ENCODE assay signal across 25 cellular contexts in the genomic region with DNA sequence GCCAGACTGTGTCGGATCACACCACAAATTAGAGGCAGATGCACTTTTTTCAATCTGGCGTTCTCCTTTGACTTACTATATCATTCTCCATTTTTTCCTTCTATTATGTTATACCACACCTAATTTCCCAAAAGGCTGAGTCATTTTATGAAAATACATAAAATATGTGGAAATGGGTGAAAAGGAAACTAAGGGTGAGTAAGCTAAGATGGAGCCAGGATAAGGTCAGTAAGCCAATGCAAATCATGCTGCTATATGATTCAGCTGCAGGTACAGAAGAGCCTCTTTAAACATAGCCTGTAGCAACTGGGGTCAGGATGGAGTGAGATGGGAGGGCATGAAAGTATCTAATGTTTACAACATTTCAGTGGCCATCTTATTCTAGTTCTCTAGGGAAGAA.
DNase-seq lines count a peak whose midpoint lies in the region; ATAC-seq, FAIRE-seq and TF ChIP-seq lines count a peak whose summit lies in the region.
"Had no signal": no experiment of that assay in that cellular context is flagged by ENCODE, and none has a peak within 500 bp of the region (broad histone marks: within the 10 kb centered on the region; RNA-seq: fewer than 3 reads in every experiment).

No MANE protein-coding gene starts in this region.

- H3K9ac ChIP-seq in endothelial cell of umbilical vein (replicated peaks; ENCODE audit: extremely low read depth, insufficient read depth, low read length): peak overlapping the region; percentile 84

- H2AFZ ChIP-seq in endothelial cell of umbilical vein (ENCODE audit: low read depth, low read length): peak overlapping the region; percentile 37

- peak overlapping the region; percentile 88 for H3K27ac ChIP-seq in RWPE2 (ENCODE audit: poor library complexity, severe bottlenecking)
- H3K27ac ChIP-seq in endothelial cell of umbilical vein (ENCODE audit: insufficient read depth, low read depth, low read length): peak overlapping the region; percentile 92
- no peak overlapping the region for H3K27ac ChIP-seq in right lobe of liver
- H3K27ac ChIP-seq: body of pancreas, HL-60, SK-N-MC, skin epidermis had no signal

- CTCF ChIA-PET in endothelial cell of umbilical vein (lab: Charles Lee): interaction anchor here (1.6 kb wide), 1 partner anchor 124 kb away, joined by 5 read pairs; no protein-coding TSS in a partner anchor
- CTCF ChIA-PET in activated CD8-positive, alpha-beta T cell treated with anti-CD3 and anti-CD28 coated beads, Interleukin-2, amount 10 ng/mL, durations not matched to agents 7 days and 5 days (lab: Charles Lee): no interaction called here

- H3K9me3 ChIP-seq in RWPE2 (ENCODE audit: severe bottlenecking): no peaks in the 10 kb centered on the region
- no peaks in the 10 kb centered on the region for H3K9me3 ChIP-seq in endothelial cell of umbilical vein (replicated peaks; ENCODE audit: control insufficient read depth, insufficient read depth, low read length)
- no peaks in the 10 kb centered on the region for H3K9me3 ChIP-seq in right lobe of liver
- H3K9me3 ChIP-seq: body of pancreas had no signal

- ATAC-seq in RWPE2 (ENCODE audit: low read depth) (peak; percentile 98), right lobe of liver (no peak)
- ATAC-seq in activated CD8-positive, alpha-beta T cell treated with anti-CD3 and anti-CD28 coated beads, Interleukin-2, amount 10 ng/mL, durations not matched to agents 7 days and 5 days: no peak
- ATAC-seq: activated CD4-positive, CD25-positive, alpha-beta regulatory T cell treated with anti-CD3 and anti-CD28 coated beads, Interleukin-2, amount 50 U/mL, for 24 hours; body of pancreas; Panc1 had no signal

- no TSS peak for BruUV-seq in endothelial cell of umbilical vein (replicated peaks; lab: Mats Ljungman, UMichigan)

- no peaks in the 10 kb centered on the region for H3K9me3 Mint-ChIP-seq in activated CD8-positive, alpha-beta T cell treated with anti-CD3 and anti-CD28 coated beads, Interleukin-2, amount 10 ng/mL, durations not matched to agents 7 days and 5 days (ENCODE audit: insufficient read depth)
- H3K9me3 Mint-ChIP-seq: nephron had no signal

- no peak overlapping the region for H3K27ac Mint-ChIP-seq in activated CD8-positive, alpha-beta T cell treated with anti-CD3 and anti-CD28 coated beads, Interleukin-2, amount 10 ng/mL, durations not matched to agents 7 days and 5 days
- H3K27ac Mint-ChIP-seq: mesothelial cell of epicardium, nephron had no signal

- no peaks in the 10 kb centered on the region for H3K79me2 ChIP-seq in endothelial cell of umbilical vein (ENCODE audit: control insufficient read depth, insufficient read depth, low read length)

- peaks cover 19% of the 10 kb centered on the region for H3K4me1 ChIP-seq in RWPE2 (ENCODE audit: insufficient read depth, poor library complexity, severe bottlenecking)
- peaks cover 19% of the 10 kb centered on the region for H3K4me1 ChIP-seq in endothelial cell of umbilical vein (ENCODE audit: control insufficient read depth, extremely low read depth, insufficient read depth, low read length)
- H3K4me1 ChIP-seq in right lobe of liver: no peaks in the 10 kb centered on the region
- H3K4me1 ChIP-seq: body of pancreas had no signal

- POLR2A ChIA-PET in endothelial cell of umbilical vein (lab: Charles Lee): no interaction called here
- POLR2A ChIA-PET in activated CD8-positive, alpha-beta T cell treated with anti-CD3 and anti-CD28 coated beads, Interleukin-2, amount 10 ng/mL, durations not matched to agents 7 days and 5 days (lab: Charles Lee): no interaction called here

- 88% methylated on average over 2 of the region's 2 CpGs for WGBS in right lobe of liver (ENCODE audit: insufficient coverage, low coverage, low lambda C conversion rate, missing lambda C conversion rate)

- H3K27me3 ChIP-seq in RWPE2 (ENCODE audit: insufficient read depth, poor library complexity, severe bottlenecking) (no peaks in the 10 kb centered on the region), endothelial cell of umbilical vein (ENCODE audit: control insufficient read depth in 2 of 2, insufficient read depth in 2 of 2, low read length in 2 of 2) (no peaks in the 10 kb centered on the region), right lobe of liver (no peaks in the 10 kb centered on the region)
- H3K27me3 ChIP-seq: body of pancreas had no signal

- peak; percentile 93 for FAIRE-seq in endothelial cell of umbilical vein (lab: Jason Lieb, UNC)

- H3K36me3 ChIP-seq in RWPE2 (ENCODE audit: low read depth): no peaks in the 10 kb centered on the region
- H3K36me3 ChIP-seq in endothelial cell of umbilical vein (ENCODE audit: control insufficient read depth in 2 of 2, extremely low read depth in 1 of 2, insufficient read depth in 2 of 2, low read length in 2 of 2): no peaks in the 10 kb centered on the region
- H3K36me3 ChIP-seq in right lobe of liver: no peaks in the 10 kb centered on the region

- H3K36me3 Mint-ChIP-seq in activated CD8-positive, alpha-beta T cell treated with anti-CD3 and anti-CD28 coated beads, Interleukin-2, amount 10 ng/mL, durations not matched to agents 7 days and 5 days (ENCODE audit: low read depth): no peaks in the 10 kb centered on the region
- H3K36me3 Mint-ChIP-seq: mesothelial cell of epicardium had no signal

- no peaks in the 10 kb centered on the region for H3K27me3 Mint-ChIP-seq in activated CD8-positive, alpha-beta T cell treated with anti-CD3 and anti-CD28 coated beads, Interleukin-2, amount 10 ng/mL, durations not matched to agents 7 days and 5 days (ENCODE audit: low read depth)

- TF ChIP-seq CTCF in RWPE2 (IDR thresholded peaks at IDR 0.05; ENCODE audit: poor library complexity, severe bottlenecking) (no peak), endothelial cell of umbilical vein (IDR thresholded peaks at IDR 0.05; ENCODE audit: extremely low read depth in 1 of 2, insufficient read depth in 1 of 2, low read depth in 1 of 2, low read length in 2 of 2) (no peak), right lobe of liver (IDR thresholded peaks at IDR 0.05) (no peak)

- H4K20me1 ChIP-seq in endothelial cell of umbilical vein (replicated peaks; ENCODE audit: control insufficient read depth, extremely low read depth, insufficient read depth, low read length): no peaks in the 10 kb centered on the region

- peak; percentile 83 for DNase-seq in HCEC 1CT
- no peak for DNase-seq in RWPE2 (ENCODE audit: low spot score)
- DNase-seq in endothelial cell of umbilical vein (ENCODE audit: low read depth, low spot score): peak; percentile 57
- peak; percentile 26 to 62 for DNase-seq in lung microvascular endothelial cell (ENCODE audit: low read depth in 2 of 2)
- DNase-seq in activated CD8-positive, alpha-beta T cell treated with anti-CD3 and anti-CD28 coated beads, Interleukin-2, amount 10 ng/mL, durations not matched to agents 7 days and 5 days: no peak
- DNase-seq in activated CD4-positive, alpha-beta T cell treated with anti-CD3 and anti-CD28 coated beads, Interleukin-2, amount 50 U/mL, for 1 hour: no peak
- DNase-seq in right lobe of liver: no peak
- DNase-seq in activated gamma-delta T cell (lab: John Stamatoyannopoulos, UW): no peak
- DNase-seq: activated naive CD4-positive, alpha-beta T cell treated with anti-CD3 and anti-CD28 coated beads, Interleukin-2, amount 50 U/mL, for 16 hours; activated T-cell treated with anti-CD3 and anti-CD28 coated beads, Interleukin-2, amount 50 U/mL, for 48 hours; body of pancreas; cortex of kidney; GF-D8; NCI-H146; NCI-H2227 treated with DMSO at 0.1 percent for 48 hours; posterior cingulate gyrus; stimulated activated CD4-positive, alpha-beta T cell treated with anti-CD3 and anti-CD28 coated beads, Interleukin-2, amount 100 ng/mL, for 24 hours; stimulated activated naive CD4-positive, alpha-beta T cell had no signal

- TF ChIP-seq POLR2A in endothelial cell of umbilical vein (IDR thresholded peaks at IDR 0.05; ENCODE audit: low read depth, low read length): no peak
- no peak for TF ChIP-seq POLR2A in right lobe of liver (IDR thresholded peaks at IDR 0.05)

- dilution Hi-C loops in endothelial cell of umbilical vein (cut with MboI; ENCODE audit: extremely low pct_ligation_motif_present, low sequenced_read_pairs): no loop called here

- H3K9me1 ChIP-seq in endothelial cell of umbilical vein (replicated peaks; ENCODE audit: control insufficient read depth, extremely low read depth, insufficient read depth, low read length): no peaks in the 10 kb centered on the region

- H3K4me2 ChIP-seq in endothelial cell of umbilical vein (ENCODE audit: insufficient read depth, low read length): peak overlapping the region; percentile 84

- H3K4me3 ChIP-seq in RWPE2 (ENCODE audit: severe bottlenecking) (peak overlapping the region; percentile 25), endothelial cell of umbilical vein (replicated peaks in 1 of 3; ENCODE audit: insufficient read depth in 1 of 3, low read depth in 1 of 3, low read length in 3 of 3) (peak overlapping the region in 1 of 3 experiments; percentile 76), right lobe of liver (no peak overlapping the region)
- H3K4me3 ChIP-seq: body of pancreas, SK-N-MC, skin epidermis had no signal

- intact Hi-C loops in endothelial cell of umbilical vein (cut with micrococcal nuclease) (loop anchor here (1.0 kb wide), 2 partner anchors 14 to 32 kb away; no protein-coding TSS in a partner anchor), right lobe of liver (cut with DNase I) (no loop called here)

- no peak overlapping the region for H3K4me3 Mint-ChIP-seq in activated CD8-positive, alpha-beta T cell treated with anti-CD3 and anti-CD28 coated beads, Interleukin-2, amount 10 ng/mL, durations not matched to agents 7 days and 5 days
- H3K4me3 Mint-ChIP-seq: mesothelial cell of epicardium, nephron had no signal

- no peaks in the 10 kb centered on the region for H3K4me1 Mint-ChIP-seq in activated CD8-positive, alpha-beta T cell treated with anti-CD3 and anti-CD28 coated beads, Interleukin-2, amount 10 ng/mL, durations not matched to agents 7 days and 5 days (ENCODE audit: low read depth)
- H3K4me1 Mint-ChIP-seq: nephron had no signal

TF ChIP-seq in endothelial cell of umbilical vein, 7 proteins besides CTCF, POLR2A, EP300 and RAD21:
- TF ChIP-seq EZH2 (IDR thresholded peaks at IDR 0.05; ENCODE audit: borderline replicate concordance, low read depth, low read length, severe bottlenecking): no peak
- TF ChIP-seq MYC (IDR thresholded peaks at IDR 0.05; ENCODE audit: low read depth, low read length): no peak
- TF ChIP-seq POLR2AphosphoS5 (IDR thresholded peaks at IDR 0.05; ENCODE audit: insufficient read depth, low read depth, low read length): peak; percentile 30
- TF ChIP-seq, protein P1, sequence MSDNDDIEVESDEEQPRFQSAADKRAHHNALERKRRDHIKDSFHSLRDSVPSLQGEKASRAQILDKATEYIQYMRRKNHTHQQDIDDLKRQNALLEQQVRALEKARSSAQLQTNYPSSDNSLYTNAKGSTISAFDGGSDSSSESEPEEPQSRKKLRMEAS (IDR thresholded peaks at IDR 0.05; ENCODE audit: insufficient read depth, insufficient read length): no peak
- TF ChIP-seq FOS (IDR thresholded peaks at IDR 0.05; ENCODE audit: borderline replicate concordance, insufficient read depth, low read length): peak; percentile 80
- TF ChIP-seq JUN (IDR thresholded peaks at IDR 0.05; ENCODE audit: borderline replicate concordance, insufficient read depth, insufficient read length, low read depth): peak; percentile 42
- peak; percentile 90 for TF ChIP-seq GATA2 (IDR thresholded peaks at IDR 0.05; ENCODE audit: insufficient read depth, insufficient read length, low read depth, low read length)

Comparison
In these comparisons a context has a peak if more than half of its experiments do, and no peak if none do; other contexts are left out.
1. DNase-seq: peak in HCEC 1CT (single experiment), endothelial cell of umbilical vein (single experiment) and lung microvascular endothelial cell (2 of 2); none in RWPE2 (single experiment), activated CD8-positive, alpha-beta T cell treated with anti-CD3 and anti-CD28 coated beads, Interleukin-2, amount 10 ng/mL, durations not matched to agents 7 days and 5 days (single experiment), activated CD4-positive, alpha-beta T cell treated with anti-CD3 and anti-CD28 coated beads, Interleukin-2, amount 50 U/mL, for 1 hour (single experiment), right lobe of liver (0 of 3) and activated gamma-delta T cell (single experiment).
2. H3K27ac ChIP-seq: peak in RWPE2 (single experiment) and endothelial cell of umbilical vein (single experiment); none in right lobe of liver (0 of 3).